In genomic region chr6:159039885-159040258, GRCh38 we compare ENCODE assay signal across 14 cellular contexts. TPM values are rescaled to one million over a fixed set of nuclear protein-coding genes. Genes with fewer than 3 reads are reported as not detected.
DNase-seq lines count a peak whose midpoint lies in the region; ATAC-seq and TF ChIP-seq lines count a peak whose summit lies in the region.
"Had no signal": no experiment of that assay in that cellular context is flagged by ENCODE, and none has a peak within 500 bp of the region (broad histone marks: within the 10 kb centered on the region; RNA-seq: fewer than 3 reads in every experiment).

No MANE protein-coding gene starts in this region.

- H3K27me3 Mint-ChIP-seq in activated T-cell treated with anti-CD3 and anti-CD28 coated beads, Interleukin-2, amount 50 U/mL, for 4 hours (ENCODE audit: low read depth): no peaks in the 10 kb centered on the region
- no peaks in the 10 kb centered on the region for H3K27me3 Mint-ChIP-seq in effector memory CD8-positive, alpha-beta T cell
- no peaks in the 10 kb centered on the region for H3K27me3 Mint-ChIP-seq in stimulated activated naive CD8-positive, alpha-beta T cell treated with anti-CD3 and anti-CD28 coated beads, Interleukin-15, amount 100 ng/mL, for 72 hours

- TF ChIP-seq POLR2A in Peyer's patch (IDR thresholded peaks at IDR 0.05): no peak

- H3K4me1 ChIP-seq in Peyer's patch: peaks cover 0 to 11% (median 7%) of the 10 kb centered on the region in 4 donors
- no peaks in the 10 kb centered on the region for H3K4me1 ChIP-seq in mucosa of descending colon (ENCODE audit: low read depth)
- H3K4me1 ChIP-seq: parathyroid adenoma had no signal

- peak overlapping the region; percentile 17 to 79 (median 22) for H3K27ac ChIP-seq in Peyer's patch
- H3K27ac ChIP-seq: parathyroid adenoma had no signal

- ATAC-seq in activated T-cell treated with anti-CD3 and anti-CD28 coated beads, Interleukin-2, amount 50 U/mL, for 4 hours: no peak
- no peak for ATAC-seq in effector memory CD8-positive, alpha-beta T cell (replicated peaks)
- ATAC-seq in stimulated activated naive CD8-positive, alpha-beta T cell treated with anti-CD3 and anti-CD28 coated beads, Interleukin-15, amount 100 ng/mL, for 72 hours: no peak
- ATAC-seq in mucosa of descending colon: no peak

- peak overlapping the region; percentile 99 for H3K4me3 Mint-ChIP-seq in activated T-cell treated with anti-CD3 and anti-CD28 coated beads, Interleukin-2, amount 50 U/mL, for 4 hours
- peak overlapping the region; percentile 88 to 98 for H3K4me3 Mint-ChIP-seq in effector memory CD8-positive, alpha-beta T cell
- peak overlapping the region; percentile 88 to 97 for H3K4me3 Mint-ChIP-seq in stimulated activated naive CD8-positive, alpha-beta T cell treated with anti-CD3 and anti-CD28 coated beads, Interleukin-15, amount 100 ng/mL, for 72 hours

- DNase-seq in activated T-cell treated with anti-CD3 and anti-CD28 coated beads, Interleukin-2, amount 50 U/mL, for 4 hours: no peak
- DNase-seq in activated T-cell treated with anti-CD3 and anti-CD28 coated beads for 4 hours (no peak), Peyer's patch (no peak), mucosa of descending colon (no peak), H7 (no peak), NCI-H1092 (lab: John Stamatoyannopoulos, UW) (no peak)
- no peak for DNase-seq in effector memory CD8-positive, alpha-beta T cell
- DNase-seq in stimulated activated naive CD8-positive, alpha-beta T cell treated with anti-CD3 and anti-CD28 coated beads, Interleukin-15, amount 100 ng/mL, for 72 hours: no peak
- DNase-seq: activated CD4-positive, CD25-positive, alpha-beta regulatory T cell; NCI-H1436 treated with DMSO at 0.1 percent for 48 hours; NCI-H748 treated with DMSO at 0.1 percent for 48 hours had no signal

- H3K4me3 ChIP-seq in Peyer's patch (no peak overlapping the region), mucosa of descending colon (no peak overlapping the region), H7 (ENCODE audit: insufficient read depth, low read depth, low read length) (no peak overlapping the region)

- H3K27me3 ChIP-seq in Peyer's patch (no peaks in the 10 kb centered on the region), H7 (ENCODE audit: control insufficient read depth, insufficient read depth, low read length) (no peaks in the 10 kb centered on the region)

- peaks cover 66% of the 10 kb centered on the region for H3K4me1 Mint-ChIP-seq in activated T-cell treated with anti-CD3 and anti-CD28 coated beads, Interleukin-2, amount 50 U/mL, for 4 hours (ENCODE audit: low read depth)
- peaks cover 54 to 78% of the 10 kb centered on the region in 2 donors for H3K4me1 Mint-ChIP-seq in effector memory CD8-positive, alpha-beta T cell (ENCODE audit: low read depth in 2 of 2)
- H3K4me1 Mint-ChIP-seq in stimulated activated naive CD8-positive, alpha-beta T cell treated with anti-CD3 and anti-CD28 coated beads, Interleukin-15, amount 100 ng/mL, for 72 hours: peaks cover 70% of the 10 kb centered on the region

- H3K36me3 ChIP-seq in Peyer's patch (peaks cover 0 to 5% (median 0%) of the 10 kb centered on the region in 3 donors), mucosa of descending colon (ENCODE audit: low read depth) (no peaks in the 10 kb centered on the region), H7 (replicated peaks; ENCODE audit: control insufficient read depth, insufficient read depth, low read length) (no peaks in the 10 kb centered on the region)

- peak overlapping the region; percentile 96 to 98 for H3K27ac Mint-ChIP-seq in effector memory CD8-positive, alpha-beta T cell
- peak overlapping the region; percentile 91 to 95 for H3K27ac Mint-ChIP-seq in stimulated activated naive CD8-positive, alpha-beta T cell treated with anti-CD3 and anti-CD28 coated beads, Interleukin-15, amount 100 ng/mL, for 72 hours

- peaks cover 89% of the 10 kb centered on the region for H3K36me3 Mint-ChIP-seq in activated T-cell treated with anti-CD3 and anti-CD28 coated beads, Interleukin-2, amount 50 U/mL, for 4 hours (ENCODE audit: insufficient read depth)
- peaks cover 100% of the 10 kb centered on the region for H3K36me3 Mint-ChIP-seq in effector memory CD8-positive, alpha-beta T cell (ENCODE audit: insufficient read depth)

- no peaks in the 10 kb centered on the region for H3K9me3 Mint-ChIP-seq in activated T-cell treated with anti-CD3 and anti-CD28 coated beads, Interleukin-2, amount 50 U/mL, for 4 hours
- H3K9me3 Mint-ChIP-seq in effector memory CD8-positive, alpha-beta T cell: no peaks in the 10 kb centered on the region
- no peaks in the 10 kb centered on the region for H3K9me3 Mint-ChIP-seq in stimulated activated naive CD8-positive, alpha-beta T cell treated with anti-CD3 and anti-CD28 coated beads, Interleukin-15, amount 100 ng/mL, for 72 hours

- no peak for TF ChIP-seq CTCF in Peyer's patch (IDR thresholded peaks at IDR 0.05)
- TF ChIP-seq CTCF in mucosa of descending colon (IDR thresholded peaks at IDR 0.05): no peak

- intact Hi-C loops in mucosa of descending colon (cut with DNase I, micrococcal nuclease): no loop called here

- H3K9me3 ChIP-seq in Peyer's patch (no peaks in the 10 kb centered on the region), mucosa of descending colon (no peaks in the 10 kb centered on the region)

RNA-seq across cellular contexts. Expression of gene TAGAP, which starts 4.9 kb away (rescaled TPM):
- total RNA-seq in activated T-cell treated with anti-CD3 and anti-CD28 coated beads, Interleukin-2, amount 50 U/mL, for 4 hours: 100 to 1,000 TPM; 120 to 132 (median 130) TPM
- total RNA-seq in Peyer's patch (10 to 100 TPM in 1 of 4 donors, 1 to 10 TPM in 3; 3.9 to 18.2 (median 5.4) TPM), mucosa of descending colon (1 to 10 TPM; 2.0 to 4.1 (median 3.7) TPM)
- total RNA-seq in H7 (2014; rRNA removed; shearing (Covaris generic)): not detected in 2 replicates
- total RNA-seq: chondrocyte, Daoy had no signal

RNA-seq across cellular contexts. Expression of gene RSPH3, which starts 39.9 kb away (rescaled TPM):
- total RNA-seq in activated T-cell treated with anti-CD3 and anti-CD28 coated beads, Interleukin-2, amount 50 U/mL, for 4 hours: 1 to 10 TPM; 1.6 to 2.1 (median 1.7) TPM
- total RNA-seq in Peyer's patch: 10 to 100 TPM; 14.9 to 24.5 (median 20.1) TPM
- 10 to 100 TPM; 17.3 to 23.1 (median 18.6) TPM for total RNA-seq in mucosa of descending colon
- 2.5 and 2.6 TPM in 2 replicates for total RNA-seq in H7 (2014; rRNA removed; shearing (Covaris generic))

Comparison
In these comparisons a context has a peak if more than half of its experiments do, and no peak if none do; other contexts are left out.
1. RNA of gene TAGAP, which starts 4.9 kb away (total RNA-seq): 120 to 132 TPM in activated T-cell treated with anti-CD3 and anti-CD28 coated beads, Interleukin-2, amount 50 U/mL, for 4 hours; 3.9 to 18.2 TPM in Peyer's patch, 2.0 to 4.1 TPM in mucosa of descending colon and not detected in H7; every median in the first group is over 4 times any median in the second.
2. Peak in every context shown above with its lines, with median percentiles within 50 percentile points of each other: H3K4me3 Mint-ChIP-seq.